Comparison of ENCODE assay signal across 8 cellular contexts in genomic region chr14:105528197-105528858, GRCh38. TPM values are rescaled to one million over a fixed set of nuclear protein-coding genes. Genes with fewer than 3 reads are reported as not detected.
DNase-seq lines count a peak whose midpoint lies in the region; ATAC-seq, FAIRE-seq and TF ChIP-seq lines count a peak whose summit lies in the region.

No MANE protein-coding gene starts in this region.

- H3K4me3 Mint-ChIP-seq in activated T-helper 2 cell treated with anti-CD3 and anti-CD28 coated beads, Interferon-gamma antibody, Interleukin-2, Interleukin-4, amounts not matched to agents 10 μg/mL and 5 μg/mL and 100 μg/mL, durations not matched to agents 14 hours and 24 hours and 36 hours (ENCODE audit: low read depth) = peak overlapping the region; percentile 77
- H3K4me3 Mint-ChIP-seq in nephron progenitor cell = peak overlapping the region; percentile 77

- no peaks in the 10 kb centered on the region for H3K36me3 Mint-ChIP-seq in activated T-helper 2 cell treated with anti-CD3 and anti-CD28 coated beads, Interferon-gamma antibody, Interleukin-2, Interleukin-4, amounts not matched to agents 10 μg/mL and 5 μg/mL and 100 μg/mL, durations not matched to agents 14 hours and 24 hours and 36 hours (ENCODE audit: low read depth)
- no peaks in the 10 kb centered on the region for H3K36me3 Mint-ChIP-seq in nephron progenitor cell (ENCODE audit: low read depth)

- intact Hi-C loops in activated T-helper 2 cell treated with anti-CD3 and anti-CD28 coated beads, Interferon-gamma antibody, Interleukin-2, Interleukin-4, amounts not matched to agents 10 μg/mL and 5 μg/mL and 100 μg/mL, durations not matched to agents 14 hours and 24 hours and 36 hours (cut with micrococcal nuclease) = loop anchor here (2.0 kb wide), 3 partner anchors 38 to 158 kb away; partner anchors contain the start of gene TEDC1

- peak overlapping the region; percentile 69 for H3K4me3 ChIP-seq in fibroblast of the aortic adventitia (ENCODE audit: low read depth, low read length)

- no peak overlapping the region for H3K27ac Mint-ChIP-seq in activated T-helper 2 cell treated with anti-CD3 and anti-CD28 coated beads, Interferon-gamma antibody, Interleukin-2, Interleukin-4, amounts not matched to agents 10 μg/mL and 5 μg/mL and 100 μg/mL, durations not matched to agents 14 hours and 24 hours and 36 hours
- no peak overlapping the region for H3K27ac Mint-ChIP-seq in nephron progenitor cell

- H3K27me3 Mint-ChIP-seq in activated T-helper 2 cell treated with anti-CD3 and anti-CD28 coated beads, Interferon-gamma antibody, Interleukin-2, Interleukin-4, amounts not matched to agents 10 μg/mL and 5 μg/mL and 100 μg/mL, durations not matched to agents 14 hours and 24 hours and 36 hours (ENCODE audit: low read depth) = peaks cover 25% of the 10 kb centered on the region
- peaks cover 39% of the 10 kb centered on the region for H3K27me3 Mint-ChIP-seq in nephron progenitor cell (ENCODE audit: low read depth, poor library complexity)

- TF ChIP-seq CTCF in fibroblast of the aortic adventitia (IDR thresholded peaks at IDR 0.05; ENCODE audit: insufficient read depth, low read length) (peak; percentile 74), nephron progenitor cell (IDR thresholded peaks at IDR 0.05) (peak; percentile 67)

- H3K9me3 Mint-ChIP-seq in activated T-helper 2 cell treated with anti-CD3 and anti-CD28 coated beads, Interferon-gamma antibody, Interleukin-2, Interleukin-4, amounts not matched to agents 10 μg/mL and 5 μg/mL and 100 μg/mL, durations not matched to agents 14 hours and 24 hours and 36 hours = no peaks in the 10 kb centered on the region
- peaks cover 4% of the 10 kb centered on the region for H3K9me3 Mint-ChIP-seq in nephron progenitor cell

- no peak for ATAC-seq in GM19351 (IDR thresholded peaks at IDR 0.05; ENCODE audit: unreplicated experiment)

- FAIRE-seq in HTR-8/SVneo (lab: Jason Lieb, UNC) (peak; percentile 83), RCC 7860 (lab: Jason Lieb, UNC) (no peak)

- DNase-seq in D341Med (ENCODE audit: low spot score) = peak; percentile 97
- peak; percentile 84 for DNase-seq in HTR-8/SVneo (ENCODE audit: insufficient read length, low spot score)
- DNase-seq in RCC 7860 (ENCODE audit: low spot score) = peak; percentile 15
- peak; percentile 75 for DNase-seq in activated T-helper 2 cell treated with anti-CD3 and anti-CD28 coated beads, Interferon-gamma antibody, Interleukin-2, Interleukin-4, amounts not matched to agents 10 μg/mL and 5 μg/mL and 100 μg/mL, durations not matched to agents 14 hours and 24 hours and 36 hours (ENCODE audit: low spot score)
- peak; percentile 66 for DNase-seq in fibroblast of the aortic adventitia (ENCODE audit: low read depth)
- DNase-seq in nephron progenitor cell = peak; percentile 86
- peak; percentile 53 to 79 (median 70) for DNase-seq in stimulated activated naive CD4-positive, alpha-beta T cell (lab: John Stamatoyannopoulos, UW)

- H3K4me1 Mint-ChIP-seq in activated T-helper 2 cell treated with anti-CD3 and anti-CD28 coated beads, Interferon-gamma antibody, Interleukin-2, Interleukin-4, amounts not matched to agents 10 μg/mL and 5 μg/mL and 100 μg/mL, durations not matched to agents 14 hours and 24 hours and 36 hours (ENCODE audit: low read depth) = peaks cover 2% of the 10 kb centered on the region
- H3K4me1 Mint-ChIP-seq in nephron progenitor cell = peaks cover 7% of the 10 kb centered on the region

RNA-seq across cellular contexts. Expression of gene TMEM121, which starts 1.9 kb away (rescaled TPM):
- 8.2 and 9.6 TPM in 2 replicates for total RNA-seq in activated T-helper 2 cell treated with anti-CD3 and anti-CD28 coated beads, Interferon-gamma antibody, Interleukin-2, Interleukin-4, amounts not matched to agents 10 μg/mL and 5 μg/mL and 100 μg/mL, durations not matched to agents 14 hours and 24 hours and 36 hours
- total RNA-seq in fibroblast of the aortic adventitia (ENCODE audit: low replicate concordance) = 4.0 and 6.7 TPM in 2 replicates

RNA-seq across cellular contexts. Expression of gene TEDC1, which starts 37.3 kb away (rescaled TPM):
- 38.2 and 42.6 TPM in 2 replicates for total RNA-seq in activated T-helper 2 cell treated with anti-CD3 and anti-CD28 coated beads, Interferon-gamma antibody, Interleukin-2, Interleukin-4, amounts not matched to agents 10 μg/mL and 5 μg/mL and 100 μg/mL, durations not matched to agents 14 hours and 24 hours and 36 hours
- 8.7 and 12.6 TPM in 2 replicates for total RNA-seq in fibroblast of the aortic adventitia (ENCODE audit: low replicate concordance)

RNA-seq across cellular contexts. Expression of gene CRIP1, which starts 41.6 kb away (rescaled TPM):
- total RNA-seq in activated T-helper 2 cell treated with anti-CD3 and anti-CD28 coated beads, Interferon-gamma antibody, Interleukin-2, Interleukin-4, amounts not matched to agents 10 μg/mL and 5 μg/mL and 100 μg/mL, durations not matched to agents 14 hours and 24 hours and 36 hours = 156 and 185 TPM in 2 replicates
- 9.4 and 28.4 TPM in 2 replicates for total RNA-seq in fibroblast of the aortic adventitia (ENCODE audit: low replicate concordance)

RNA-seq across cellular contexts. Expression of gene CRIP2, which starts 53.7 kb away (rescaled TPM):
- 0.16 and 0.55 TPM in 2 replicates for total RNA-seq in activated T-helper 2 cell treated with anti-CD3 and anti-CD28 coated beads, Interferon-gamma antibody, Interleukin-2, Interleukin-4, amounts not matched to agents 10 μg/mL and 5 μg/mL and 100 μg/mL, durations not matched to agents 14 hours and 24 hours and 36 hours
- 32.9 and 54.3 TPM in 2 replicates for total RNA-seq in fibroblast of the aortic adventitia (ENCODE audit: low replicate concordance)

Comparison
In these comparisons a context has a peak if more than half of its experiments do, and no peak if none do; other contexts are left out.
1. DNase-seq: peak in every context shown above with its lines; median percentile 97 in D341Med; 86 in nephron progenitor cell; 84 in HTR-8/SVneo; 75 in activated T-helper 2 cell treated with anti-CD3 and anti-CD28 coated beads, Interferon-gamma antibody, Interleukin-2, Interleukin-4, amounts not matched to agents 10 μg/mL and 5 μg/mL and 100 μg/mL, durations not matched to agents 14 hours and 24 hours and 36 hours; 70 in stimulated activated naive CD4-positive, alpha-beta T cell; 66 in fibroblast of the aortic adventitia; 15 in RCC 7860.